In the genomic region with DNA sequence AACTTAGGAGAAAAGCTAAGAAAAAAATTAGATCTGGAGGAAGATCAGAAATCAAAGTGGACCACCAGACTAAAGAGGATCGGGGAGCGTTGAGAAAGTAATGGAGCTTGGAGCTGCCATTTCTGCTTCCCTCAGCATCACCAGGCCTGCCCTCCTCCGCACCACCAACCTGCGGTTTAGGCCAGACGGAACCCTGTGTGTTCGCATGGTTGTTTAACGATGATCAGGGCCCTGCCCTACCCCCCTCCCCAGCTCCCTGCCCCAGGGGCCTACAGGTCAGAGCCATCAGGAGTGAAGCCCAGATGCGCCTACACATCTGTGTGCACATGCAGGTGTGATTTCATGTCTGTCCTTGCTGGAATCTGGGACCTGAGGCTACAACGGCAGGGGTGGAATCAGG, we compare ENCODE assay signal across 29 cellular contexts. TPM values are rescaled to one million over a fixed set of nuclear protein-coding genes. Genes with fewer than 3 reads are reported as not detected.
"Had no signal": no experiment of that assay in that cellular context is flagged by ENCODE, and none has a peak within 500 bp of the region (broad histone marks: within the 10 kb centered on the region; RNA-seq: fewer than 3 reads in every experiment).

No MANE protein-coding gene starts in this region.

- H3K27ac Mint-ChIP-seq: mesothelial cell of epicardium; naive B cell; nephron; progenitor cell of endocrine pancreas; stimulated activated effector memory CD8-positive, alpha-beta T cell treated with anti-CD3 and anti-CD28 coated beads, Interleukin-12 subunit alpha, Interleukin-12 subunit beta, amount 100 ng/mL, for 72 hours; stimulated activated naive CD8-positive, alpha-beta T cell treated with anti-CD3 and anti-CD28 coated beads, Interleukin-15, Interleukin-2, amounts not matched to agents 100 ng/mL and 50 ng/mL, for 24 hours had no signal

- H3K27ac ChIP-seq: heart right ventricle, hepatocyte, left lung, neutrophil, parathyroid adenoma, right atrium auricular region, right lobe of liver, skin epidermis, suprapubic skin, thoracic aorta, tibial artery, uterus had no signal

- H3K9me3 ChIP-seq: heart right ventricle, left lung, neutrophil, right atrium auricular region, right lobe of liver, suprapubic skin, thoracic aorta, tibial artery, uterus had no signal

- H3K36me3 Mint-ChIP-seq: mesothelial cell of epicardium; naive B cell; stimulated activated effector memory CD8-positive, alpha-beta T cell treated with anti-CD3 and anti-CD28 coated beads, Interleukin-12 subunit alpha, Interleukin-12 subunit beta, amount 100 ng/mL, for 72 hours had no signal

- H3K27me3 Mint-ChIP-seq: naive B cell; stimulated activated naive CD8-positive, alpha-beta T cell treated with anti-CD3 and anti-CD28 coated beads, Interleukin-15, Interleukin-2, amounts not matched to agents 100 ng/mL and 50 ng/mL, for 24 hours had no signal

- H3K36me3 ChIP-seq: left lung, neutrophil, right atrium auricular region, right lobe of liver, suprapubic skin, thoracic aorta, tibial artery, uterus had no signal

- H3K27me3 ChIP-seq: heart right ventricle, hepatocyte, neutrophil, right atrium auricular region, right lobe of liver, suprapubic skin, tibial artery, uterus had no signal

- H3K4me1 Mint-ChIP-seq: mesothelial cell of epicardium; naive B cell; stimulated activated effector memory CD8-positive, alpha-beta T cell treated with anti-CD3 and anti-CD28 coated beads, Interleukin-12 subunit alpha, Interleukin-12 subunit beta, amount 100 ng/mL, for 72 hours had no signal

- H3K4me3 ChIP-seq: heart right ventricle, hepatocyte, left lung, lung, right atrium auricular region, right lobe of liver, skin epidermis, suprapubic skin, thoracic aorta, tibial artery, uterus had no signal

- H3K9me3 Mint-ChIP-seq: mesothelial cell of epicardium; nephron; neural crest cell; stimulated activated effector memory CD8-positive, alpha-beta T cell treated with anti-CD3 and anti-CD28 coated beads, Interleukin-12 subunit alpha, Interleukin-12 subunit beta, amount 100 ng/mL, for 72 hours; stimulated activated naive CD8-positive, alpha-beta T cell treated with anti-CD3 and anti-CD28 coated beads, Interleukin-15, Interleukin-2, amounts not matched to agents 100 ng/mL and 50 ng/mL, for 24 hours had no signal

- H3K4me1 ChIP-seq: left lung, parathyroid adenoma, right lobe of liver, suprapubic skin, tibial artery, uterus had no signal

- ATAC-seq: heart right ventricle; left colon; left lung; right lobe of liver; stimulated activated effector memory CD8-positive, alpha-beta T cell treated with anti-CD3 and anti-CD28 coated beads, Interleukin-12 subunit alpha, Interleukin-12 subunit beta, amount 100 ng/mL, for 72 hours had no signal

- DNase-seq: heart right ventricle; kidney glomerular epithelial cell; left colon; mesendoderm; naive B cell; occipital lobe; right lobe of liver; stimulated activated CD4-positive, alpha-beta T cell treated with anti-CD3 and anti-CD28 coated beads, Interleukin-4, amount 100 ng/mL, for 24 hours; stimulated activated naive CD4-positive, alpha-beta T cell; trophoblast cell; uterus had no signal

- H3K4me3 Mint-ChIP-seq: mesothelial cell of epicardium; nephron; neural crest cell; stimulated activated effector memory CD8-positive, alpha-beta T cell treated with anti-CD3 and anti-CD28 coated beads, Interleukin-12 subunit alpha, Interleukin-12 subunit beta, amount 100 ng/mL, for 72 hours; stimulated activated naive CD8-positive, alpha-beta T cell treated with anti-CD3 and anti-CD28 coated beads, Interleukin-15, Interleukin-2, amounts not matched to agents 100 ng/mL and 50 ng/mL, for 24 hours had no signal

RNA-seq across cellular contexts. Expression of a gene that starts 45.7 kb away (rescaled TPM):
- total RNA-seq: mononuclear cell had no signal
- polyA plus RNA-seq: keratinocyte had no signal
